Comparison of ENCODE assay signal across 2 cellular contexts in the genomic region with DNA sequence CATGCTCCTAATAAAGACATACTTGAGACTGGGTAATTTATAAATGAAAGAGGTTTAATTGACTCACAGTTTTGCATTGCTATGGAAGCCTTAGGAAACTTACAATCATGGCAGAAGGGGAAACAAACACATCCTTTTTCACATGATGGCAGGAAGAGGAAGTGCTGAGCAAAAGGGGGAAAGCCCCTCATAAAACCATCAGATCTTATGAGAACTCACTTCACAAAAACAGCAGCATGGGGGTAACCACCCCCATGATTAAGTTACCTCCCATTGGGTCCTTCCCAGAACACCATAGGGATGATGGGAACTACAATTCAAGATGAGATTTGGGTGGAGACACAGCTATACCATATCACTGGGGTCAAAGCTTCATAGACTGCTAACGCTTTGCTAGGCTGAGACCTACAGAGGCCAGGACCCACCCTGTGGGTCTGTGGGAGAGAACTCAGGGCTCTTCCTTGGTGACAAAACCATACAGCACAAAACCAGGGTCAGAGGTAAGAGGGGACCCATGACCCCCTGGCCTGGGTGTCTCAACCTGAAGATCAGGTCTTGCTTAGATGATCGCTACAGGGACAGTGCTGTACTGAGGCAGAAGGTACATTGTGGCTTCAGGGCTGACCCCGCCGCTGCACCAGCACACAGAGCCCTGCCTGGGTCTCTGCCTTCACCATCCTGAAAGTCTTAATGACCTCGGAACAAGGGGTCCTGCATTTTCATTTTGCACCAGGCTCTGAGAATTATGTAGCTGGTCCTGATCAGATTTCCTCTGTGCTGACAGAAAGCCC.
TF ChIP-seq lines count a peak whose summit lies in the region.

No MANE protein-coding gene starts in this region.

TF ChIP-seq in H1, 55 proteins besides CTCF, POLR2A, EP300 and RAD21 (continued from another document):
- TF ChIP-seq GTF2F1 (IDR thresholded peaks at IDR 0.05; ENCODE audit: borderline replicate concordance, low read depth, low read length), result no peak
- no peak for TF ChIP-seq CEBPB (IDR thresholded peaks at IDR 0.05; ENCODE audit: low read depth, low read length)
- TF ChIP-seq CHD2 (IDR thresholded peaks at IDR 0.05; ENCODE audit: low read length), result no peak
- TF ChIP-seq KDM5A (IDR thresholded peaks at IDR 0.05; ENCODE audit: low read length), result no peak
- no peak for TF ChIP-seq SP1 (IDR thresholded peaks at IDR 0.05; ENCODE audit: low read depth, low read length)
TF ChIP-seq in H1: peak in this region for 0.

TF ChIP-seq in SK-N-SH treated with all-trans-retinoic acid at 6 μM for 48 hours, 23 proteins besides CTCF, POLR2A, EP300 and RAD21 (continued from another document):
- no peak for TF ChIP-seq OSR1 (CRISPR knock-in tag; IDR thresholded peaks at IDR 0.05)
- no peak for TF ChIP-seq GLIS3 (CRISPR knock-in tag; IDR thresholded peaks at IDR 0.05)
- no peak for TF ChIP-seq ZFP30 (CRISPR knock-in tag; IDR thresholded peaks at IDR 0.05)
- TF ChIP-seq CSDC2 (CRISPR knock-in tag; IDR thresholded peaks at IDR 0.05), result no peak
- TF ChIP-seq, protein P1, sequence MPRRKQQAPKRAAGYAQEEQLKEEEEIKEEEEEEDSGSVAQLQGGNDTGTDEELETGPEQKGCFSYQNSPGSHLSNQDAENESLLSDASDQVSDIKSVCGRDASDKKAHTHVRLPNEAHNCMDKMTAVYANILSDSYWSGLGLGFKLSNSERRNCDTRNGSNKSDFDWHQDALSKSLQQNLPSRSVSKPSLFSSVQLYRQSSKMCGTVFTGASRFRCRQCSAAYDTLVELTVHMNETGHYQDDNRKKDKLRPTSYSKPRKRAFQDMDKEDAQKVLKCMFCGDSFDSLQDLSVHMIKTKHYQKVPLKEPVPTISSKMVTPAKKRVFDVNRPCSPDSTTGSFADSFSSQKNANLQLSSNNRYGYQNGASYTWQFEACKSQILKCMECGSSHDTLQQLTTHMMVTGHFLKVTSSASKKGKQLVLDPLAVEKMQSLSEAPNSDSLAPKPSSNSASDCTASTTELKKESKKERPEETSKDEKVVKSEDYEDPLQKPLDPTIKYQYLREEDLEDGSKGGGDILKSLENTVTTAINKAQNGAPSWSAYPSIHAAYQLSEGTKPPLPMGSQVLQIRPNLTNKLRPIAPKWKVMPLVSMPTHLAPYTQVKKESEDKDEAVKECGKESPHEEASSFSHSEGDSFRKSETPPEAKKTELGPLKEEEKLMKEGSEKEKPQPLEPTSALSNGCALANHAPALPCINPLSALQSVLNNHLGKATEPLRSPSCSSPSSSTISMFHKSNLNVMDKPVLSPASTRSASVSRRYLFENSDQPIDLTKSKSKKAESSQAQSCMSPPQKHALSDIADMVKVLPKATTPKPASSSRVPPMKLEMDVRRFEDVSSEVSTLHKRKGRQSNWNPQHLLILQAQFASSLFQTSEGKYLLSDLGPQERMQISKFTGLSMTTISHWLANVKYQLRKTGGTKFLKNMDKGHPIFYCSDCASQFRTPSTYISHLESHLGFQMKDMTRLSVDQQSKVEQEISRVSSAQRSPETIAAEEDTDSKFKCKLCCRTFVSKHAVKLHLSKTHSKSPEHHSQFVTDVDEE (CRISPR knock-in tag; IDR thresholded peaks at IDR 0.05), result no peak
- TF ChIP-seq POU6F1 (CRISPR knock-in tag; IDR thresholded peaks at IDR 0.05; ENCODE audit: borderline replicate concordance, low read depth), result no peak
- TF ChIP-seq, protein P2, sequence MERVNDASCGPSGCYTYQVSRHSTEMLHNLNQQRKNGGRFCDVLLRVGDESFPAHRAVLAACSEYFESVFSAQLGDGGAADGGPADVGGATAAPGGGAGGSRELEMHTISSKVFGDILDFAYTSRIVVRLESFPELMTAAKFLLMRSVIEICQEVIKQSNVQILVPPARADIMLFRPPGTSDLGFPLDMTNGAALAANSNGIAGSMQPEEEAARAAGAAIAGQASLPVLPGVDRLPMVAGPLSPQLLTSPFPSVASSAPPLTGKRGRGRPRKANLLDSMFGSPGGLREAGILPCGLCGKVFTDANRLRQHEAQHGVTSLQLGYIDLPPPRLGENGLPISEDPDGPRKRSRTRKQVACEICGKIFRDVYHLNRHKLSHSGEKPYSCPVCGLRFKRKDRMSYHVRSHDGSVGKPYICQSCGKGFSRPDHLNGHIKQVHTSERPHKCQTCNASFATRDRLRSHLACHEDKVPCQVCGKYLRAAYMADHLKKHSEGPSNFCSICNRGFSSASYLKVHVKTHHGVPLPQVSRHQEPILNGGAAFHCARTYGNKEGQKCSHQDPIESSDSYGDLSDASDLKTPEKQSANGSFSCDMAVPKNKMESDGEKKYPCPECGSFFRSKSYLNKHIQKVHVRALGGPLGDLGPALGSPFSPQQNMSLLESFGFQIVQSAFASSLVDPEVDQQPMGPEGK (CRISPR knock-in tag; IDR thresholded peaks at IDR 0.05; ENCODE audit: borderline replicate concordance), result no peak
- TF ChIP-seq RARB (CRISPR knock-in tag; IDR thresholded peaks at IDR 0.05), result no peak
- no peak for TF ChIP-seq ESRRG (CRISPR knock-in tag; IDR thresholded peaks at IDR 0.05)
- TF ChIP-seq ISL1 (CRISPR knock-in tag; IDR thresholded peaks at IDR 0.05), result no peak
- TF ChIP-seq SNAI2 (CRISPR knock-in tag; IDR thresholded peaks at IDR 0.05), result no peak
- no peak for TF ChIP-seq TCF4 (CRISPR knock-in tag; IDR thresholded peaks at IDR 0.05; ENCODE audit: borderline replicate concordance)
- TF ChIP-seq ZFP3 (CRISPR knock-in tag; IDR thresholded peaks at IDR 0.05), result no peak
- no peak for TF ChIP-seq PPARA (CRISPR knock-in tag; IDR thresholded peaks at IDR 0.05; ENCODE audit: borderline replicate concordance)
- TF ChIP-seq TOX (CRISPR knock-in tag; IDR thresholded peaks at IDR 0.05; ENCODE audit: borderline replicate concordance), result no peak
- no peak for TF ChIP-seq ZNF565 (CRISPR knock-in tag; conservative IDR thresholded peaks at IDR 0.05; ENCODE audit: low read depth)
